ENCODE assay signal across 10 cellular contexts in genomic region chr20:43515628-43516027, GRCh38. TPM values are rescaled to one million over a fixed set of nuclear protein-coding genes. Genes with fewer than 3 reads are reported as not detected.
DNase-seq lines count a peak whose midpoint lies in the region; ATAC-seq and TF ChIP-seq lines count a peak whose summit lies in the region.
"Had no signal": no experiment of that assay in that cellular context is flagged by ENCODE, and none has a peak within 500 bp of the region (broad histone marks: within the 10 kb centered on the region; RNA-seq: fewer than 3 reads in every experiment).

No MANE protein-coding gene starts in this region.

- TF ChIP-seq EP300 in SK-N-SH (IDR thresholded peaks at IDR 0.05; ENCODE audit: borderline replicate concordance in 1 of 2, low read depth in 1 of 2, low read length in 1 of 2) (no peak), suprapubic skin (IDR thresholded peaks at IDR 0.05) (no peak)

- H3F3A ChIP-seq in SK-N-SH (replicated peaks; ENCODE audit: insufficient read depth) = no peaks in the 10 kb centered on the region
- no peaks in the 10 kb centered on the region for H3F3A ChIP-seq in OCI-LY1 (ENCODE audit: insufficient read depth, low read length)

- H3K9me2 ChIP-seq in SK-N-SH (no peaks in the 10 kb centered on the region), OCI-LY1 (ENCODE audit: low read depth, low read length) (no peaks in the 10 kb centered on the region)

- H3K27me3 ChIP-seq in SK-N-SH (ENCODE audit: insufficient read depth) = no peaks in the 10 kb centered on the region
- no peaks in the 10 kb centered on the region; the same call in 1 of the 2 replicates for H3K27me3 ChIP-seq in OCI-LY1 (ENCODE audit: insufficient read depth, low read length)
- H3K27me3 ChIP-seq in dorsolateral prefrontal cortex = no peaks in the 10 kb centered on the region
- no peaks in the 10 kb centered on the region for H3K27me3 ChIP-seq in neutrophil
- no peaks in the 10 kb centered on the region for H3K27me3 ChIP-seq in suprapubic skin

- TF ChIP-seq CTCF in SK-N-SH (IDR thresholded peaks at IDR 0.05) (no peak), OCI-LY1 (IDR thresholded peaks at IDR 0.05; ENCODE audit: low read length) (no peak), dorsolateral prefrontal cortex (IDR thresholded peaks at IDR 0.05 in 54 of 56, conservative IDR thresholded peaks at IDR 0.05 in 2 of 56; ENCODE audit: low read depth in 1 of 56, partially characterized antibody in 56 of 56) (peak in 3 of 56 donors; percentile 5 to 13 (median 6)), neutrophil (IDR thresholded peaks at IDR 0.05) (no peak), suprapubic skin (IDR thresholded peaks at IDR 0.05) (no peak)

- ATAC-seq in SK-N-SH treated with all-trans-retinoic acid at 6 μM for 48 hours = no peak
- no peak for ATAC-seq in GM18498 (IDR thresholded peaks at IDR 0.05; ENCODE audit: unreplicated experiment)

- no peak for TF ChIP-seq POLR2A in suprapubic skin (IDR thresholded peaks at IDR 0.05)

- H3K9me3 ChIP-seq in SK-N-SH (no peaks in the 10 kb centered on the region), OCI-LY1 (ENCODE audit: low read length) (0 out of 2 replicates have a peak, but pooled peaks cover 4% of the 10 kb centered on the region), neutrophil (no peaks in the 10 kb centered on the region), suprapubic skin (no peaks in the 10 kb centered on the region)

- H4K20me1 ChIP-seq in SK-N-SH (ENCODE audit: insufficient read depth) (no peaks in the 10 kb centered on the region; the same call in 1 of the 2 replicates), OCI-LY1 (ENCODE audit: insufficient read depth, low read length) (no peaks in the 10 kb centered on the region)

- H3K4me1 ChIP-seq in SK-N-SH (ENCODE audit: control insufficient read depth in 1 of 2, insufficient read depth in 2 of 2, low read depth in 1 of 2, low read length in 1 of 2) (peaks cover 0 to 16% of the 10 kb centered on the region in 2 experiments; a peak in 1 of 4 replicates), OCI-LY1 (ENCODE audit: insufficient read depth, low read length, severe bottlenecking) (peaks cover 18% of the 10 kb centered on the region), neutrophil (ENCODE audit: control insufficient read depth in 1 of 2, insufficient read depth in 1 of 2, low read depth in 1 of 2, low read length in 1 of 2) (peaks cover 15% of the 10 kb centered on the region in 2 experiments), suprapubic skin (peaks cover 11% of the 10 kb centered on the region)

- H3K36me3 ChIP-seq in SK-N-SH (replicated peaks in 1 of 2; ENCODE audit: control insufficient read depth in 1 of 2, insufficient read depth in 2 of 2, low read length in 1 of 2) (peaks cover 0 to 3% of the 10 kb centered on the region in 2 experiments), OCI-LY1 (ENCODE audit: insufficient read depth, low read length) (peaks cover 20% of the 10 kb centered on the region), neutrophil (no peaks in the 10 kb centered on the region), suprapubic skin (no peaks in the 10 kb centered on the region)

- no peak for TF ChIP-seq RAD21 in SK-N-SH (IDR thresholded peaks at IDR 0.05; ENCODE audit: low read length)

- peak overlapping the region; percentile 78 for H3K4me2 ChIP-seq in SK-N-SH
- H3K4me2 ChIP-seq in OCI-LY1 (ENCODE audit: low read length) = peak overlapping the region; percentile 67

- H2AFZ ChIP-seq in SK-N-SH (ENCODE audit: low read depth) = no peak overlapping the region
- H2AFZ ChIP-seq in OCI-LY1 (ENCODE audit: low read length) = no peak overlapping the region

- WGBS in SK-N-SH (ENCODE audit: low lambda C conversion rate) = 58% methylated on average over 2 of the region's 2 CpGs
- WGBS in suprapubic skin = 85% methylated on average over 2 of the region's 2 CpGs

- H3K27ac ChIP-seq in SK-N-SH (ENCODE audit: low read depth in 2 of 2, low read length in 1 of 2) = no peak overlapping the region
- no peak overlapping the region for H3K27ac ChIP-seq in OCI-LY1 (ENCODE audit: low read depth, low read length, poor library complexity, severe bottlenecking)
- peak overlapping the region in 44 of 59 donors; percentile 6 to 87 (median 72) for H3K27ac ChIP-seq in dorsolateral prefrontal cortex
- H3K27ac ChIP-seq in neutrophil = peak overlapping the region; percentile 76
- H3K27ac ChIP-seq in suprapubic skin = no peak overlapping the region

- H3K79me2 ChIP-seq in SK-N-SH (ENCODE audit: insufficient read depth) (peaks cover 13% of the 10 kb centered on the region), OCI-LY1 (ENCODE audit: insufficient read depth, low read length) (no peaks in the 10 kb centered on the region)

- intact Hi-C loops in dorsolateral prefrontal cortex (cut with DNase I) = loop anchor here in 1 of 2 donors (2.0 kb wide), 1 partner anchor 59 kb away; the partner anchor contains the start of gene SRSF6

- DNase-seq in SK-N-SH = no peak
- DNase-seq in dorsolateral prefrontal cortex = peak in 1 of 10 donors; percentile 41
- no peak for DNase-seq in suprapubic skin (ENCODE audit: low spot score in 2 of 2)
- DNase-seq in NCI-H526 (lab: John Stamatoyannopoulos, UW) = no peak
- DNase-seq: 8988T, NCI-H187 had no signal

- CTCF ChIA-PET in SK-N-SH (lab: Yijun Ruan, JAX) = interaction anchor here (1.1 to 1.4 kb wide), 3 partner anchors 21 to 176 kb away, joined by 3 to 8 read pairs (median 4); no protein-coding TSS in a partner anchor

- H3K4me3 ChIP-seq in SK-N-SH (ENCODE audit: low read depth in 2 of 2, low read length in 1 of 2) (peak overlapping the region; percentile 53 to 66), OCI-LY1 (ENCODE audit: low read depth, low read length, poor library complexity, severe bottlenecking) (peak overlapping the region; percentile 78), dorsolateral prefrontal cortex (peak overlapping the region in 42 of 59 donors; percentile 21 to 77 (median 66)), neutrophil (ENCODE audit: low read depth in 1 of 2, low read length in 1 of 2) (no peak overlapping the region), suprapubic skin (no peak overlapping the region)

- POLR2A ChIA-PET in SK-N-SH (lab: Yijun Ruan, JAX) = no interaction called here

- H3K9ac ChIP-seq in SK-N-SH (no peak overlapping the region; the same call in 1 of the 2 replicates), OCI-LY1 (ENCODE audit: low read length) (peak overlapping the region; percentile 73; the same call in 1 of the 2 replicates)

TF ChIP-seq in SK-N-SH, 30 proteins besides CTCF, POLR2A, EP300 and RAD21:
- TF ChIP-seq ZBTB33 (IDR thresholded peaks at IDR 0.05; ENCODE audit: borderline replicate concordance, low read depth) (no peak), RCOR1 (IDR thresholded peaks at IDR 0.05; ENCODE audit: low read length) (no peak), NFIC (IDR thresholded peaks at IDR 0.05; ENCODE audit: borderline replicate concordance) (no peak)

TF ChIP-seq in SK-N-SH treated with all-trans-retinoic acid at 6 μM for 48 hours, 23 proteins besides CTCF, POLR2A, EP300 and RAD21:
- TF ChIP-seq CREB5 (CRISPR knock-in tag; IDR thresholded peaks at IDR 0.05; ENCODE audit: low read depth) (no peak), ESRRG (CRISPR knock-in tag; IDR thresholded peaks at IDR 0.05) (no peak)

RNA-seq across cellular contexts. Expression of gene L3MBTL1, which starts 8.1 kb away (rescaled TPM):
- polyA plus RNA-seq in SK-N-SH (2012; rRNA removed) = 8.9 and 14.5 TPM in 2 replicates
- polyA plus RNA-seq in SK-N-SH (2012; cell fraction: cytosol; rRNA removed) = 1.8 and 2.7 TPM in 2 replicates
- 112 and 128 TPM in 2 replicates for polyA plus RNA-seq in SK-N-SH (2012; cell fraction: nucleus; rRNA removed)
- total RNA-seq in dorsolateral prefrontal cortex (10 to 100 TPM; 15.5 to 63.9 (median 41.9) TPM), suprapubic skin (10 to 100 TPM in 3 of 4 donors, 1 to 10 TPM in 1; 8.9 to 39.7 (median 14.6) TPM)

RNA-seq across cellular contexts. Expression of gene SGK2, which starts 43.2 kb away (rescaled TPM):
- 0.21 and 0.57 TPM in 2 replicates for polyA plus RNA-seq in SK-N-SH (2012; rRNA removed)
- polyA plus RNA-seq in SK-N-SH (2012; cell fraction: cytosol; rRNA removed) = 0.09 and 0.13 TPM in 2 replicates
- 3.6 and 5.6 TPM in 2 replicates for polyA plus RNA-seq in SK-N-SH (2012; cell fraction: nucleus; rRNA removed)
- 10 to 100 TPM in 89 of 120 experiments, 1 to 10 TPM in 31; 1.9 to 69.2 (median 14.7) TPM for total RNA-seq in dorsolateral prefrontal cortex
- 10 to 100 TPM in 3 of 4 donors, 1 to 10 TPM in 1; 6.9 to 18.2 (median 13.0) TPM for total RNA-seq in suprapubic skin

RNA-seq across cellular contexts. Expression of gene SRSF6, which starts 57.9 kb away (rescaled TPM):
- polyA plus RNA-seq in SK-N-SH (2012; rRNA removed) = 92.6 and 126 TPM in 2 replicates
- 97.0 and 98.6 TPM in 2 replicates for polyA plus RNA-seq in SK-N-SH (2012; cell fraction: cytosol; rRNA removed)
- polyA plus RNA-seq in SK-N-SH (2012; cell fraction: nucleus; rRNA removed) = 193 and 328 TPM in 2 replicates
- total RNA-seq in dorsolateral prefrontal cortex (100 to 1,000 TPM in 24 of 120 experiments, 10 to 100 TPM in 96; 54.0 to 148 (median 87.6) TPM), suprapubic skin (10 to 100 TPM; 64.7 to 92.7 (median 77.6) TPM)

Comparison
In these comparisons a context has a peak if more than half of its experiments do, and no peak if none do; other contexts are left out.
1. H3K27ac ChIP-seq: peak in dorsolateral prefrontal cortex (44 of 59) and neutrophil (single experiment); none in SK-N-SH (0 of 2), OCI-LY1 (single experiment) and suprapubic skin (single experiment).
2. H3K4me3 ChIP-seq: peak in SK-N-SH (2 of 2), OCI-LY1 (single experiment) and dorsolateral prefrontal cortex (42 of 59); none in neutrophil (0 of 2) and suprapubic skin (single experiment).